ENCODE assay signal across 10 cellular contexts in the genomic region with DNA sequence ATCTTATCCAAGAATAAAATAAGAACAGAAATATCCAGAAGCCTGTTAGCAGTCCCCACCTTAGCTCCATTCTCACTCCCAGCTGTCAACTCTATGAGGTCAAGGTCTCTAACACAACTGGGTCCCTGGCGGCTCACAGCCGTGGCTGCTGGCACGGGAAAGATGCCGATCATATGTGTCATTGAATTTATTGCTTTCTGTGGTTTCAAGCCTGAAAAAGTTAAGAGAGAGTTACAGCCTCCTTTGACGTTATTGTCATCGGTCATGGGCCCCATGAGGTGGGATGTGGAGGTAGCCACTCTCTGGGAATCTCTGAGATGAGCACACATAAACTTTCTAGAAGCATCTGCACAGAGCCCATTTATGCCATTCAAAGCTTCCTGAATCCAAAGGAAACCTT. TPM values are rescaled to one million over a fixed set of nuclear protein-coding genes. Genes with fewer than 3 reads are reported as not detected.
DNase-seq lines count a peak whose midpoint lies in the region; ATAC-seq and TF ChIP-seq lines count a peak whose summit lies in the region.
"Had no signal": no experiment of that assay in that cellular context is flagged by ENCODE, and none has a peak within 500 bp of the region (broad histone marks: within the 10 kb centered on the region; RNA-seq: fewer than 3 reads in every experiment).

No MANE protein-coding gene starts in this region.

- H3K4me1 Mint-ChIP-seq in stimulated activated naive B cell treated with anti-CD40 and anti-IgM and Interleukin-4, amounts not matched to agents 10 μg/mL and 1 μg/mL and 100 μg/mL, for 72 hours, result peaks cover 4 to 7% of the 10 kb centered on the region in 2 donors
- no peaks in the 10 kb centered on the region for H3K4me1 Mint-ChIP-seq in activated naive CD4-positive, alpha-beta T cell treated with anti-CD3 and anti-CD28 coated beads, Interleukin-2, amount 10 ng/mL, durations not matched to agents 7 days and 5 days

- H3K9me3 Mint-ChIP-seq in stimulated activated naive B cell treated with anti-CD40 and anti-IgM and Interleukin-4, amounts not matched to agents 10 μg/mL and 1 μg/mL and 100 μg/mL, for 72 hours, result no peaks in the 10 kb centered on the region
- no peaks in the 10 kb centered on the region for H3K9me3 Mint-ChIP-seq in activated naive CD4-positive, alpha-beta T cell treated with anti-CD3 and anti-CD28 coated beads, Interleukin-2, amount 10 ng/mL, durations not matched to agents 7 days and 5 days

- H3K4me3 Mint-ChIP-seq in stimulated activated naive B cell treated with anti-CD40 and anti-IgM and Interleukin-4, amounts not matched to agents 10 μg/mL and 1 μg/mL and 100 μg/mL, for 72 hours, result no peak overlapping the region
- H3K4me3 Mint-ChIP-seq in activated naive CD4-positive, alpha-beta T cell treated with anti-CD3 and anti-CD28 coated beads, Interleukin-2, amount 10 ng/mL, durations not matched to agents 7 days and 5 days, result no peak overlapping the region

- no peaks in the 10 kb centered on the region for H3K36me3 Mint-ChIP-seq in stimulated activated naive B cell treated with anti-CD40 and anti-IgM and Interleukin-4, amounts not matched to agents 10 μg/mL and 1 μg/mL and 100 μg/mL, for 72 hours
- no peaks in the 10 kb centered on the region for H3K36me3 Mint-ChIP-seq in activated naive CD4-positive, alpha-beta T cell treated with anti-CD3 and anti-CD28 coated beads, Interleukin-2, amount 10 ng/mL, durations not matched to agents 7 days and 5 days

- peak; percentile 93 for ATAC-seq in SK-N-SH treated with all-trans-retinoic acid at 6 μM for 48 hours
- peak; percentile 60 to 63 for ATAC-seq in stimulated activated naive B cell treated with anti-CD40 and anti-IgM and Interleukin-4, amounts not matched to agents 10 μg/mL and 1 μg/mL and 100 μg/mL, for 72 hours (replicated peaks)
- no peak for ATAC-seq in HG02571 (IDR thresholded peaks at IDR 0.05; ENCODE audit: unreplicated experiment)

- peaks cover 0 to 6% of the 10 kb centered on the region in 2 donors for H3K27me3 Mint-ChIP-seq in stimulated activated naive B cell treated with anti-CD40 and anti-IgM and Interleukin-4, amounts not matched to agents 10 μg/mL and 1 μg/mL and 100 μg/mL, for 72 hours
- peaks cover 25% of the 10 kb centered on the region for H3K27me3 Mint-ChIP-seq in activated naive CD4-positive, alpha-beta T cell treated with anti-CD3 and anti-CD28 coated beads, Interleukin-2, amount 10 ng/mL, durations not matched to agents 7 days and 5 days

- DNase-seq in HFF-Myc (ENCODE audit: extremely low read depth, low read depth) (peak; percentile 77), fibroblast of the aortic adventitia (ENCODE audit: low read depth) (peak; percentile 68), COLO668 (lab: John Stamatoyannopoulos, UW; ENCODE audit: unreplicated experiment) (no peak)
- no peak for DNase-seq in stimulated activated naive B cell treated with anti-CD40 and anti-IgM and Interleukin-4, amounts not matched to agents 10 μg/mL and 1 μg/mL and 100 μg/mL, for 72 hours
- DNase-seq in activated naive CD4-positive, alpha-beta T cell treated with anti-CD3 and anti-CD28 coated beads, Interleukin-2, amount 10 ng/mL, durations not matched to agents 7 days and 5 days, result no peak
- no peak for DNase-seq in activated CD4-positive, alpha-beta T cell treated with anti-CD3 and anti-CD28 coated beads, Interleukin-2, amount 50 U/mL, for 1 hour
- DNase-seq: stimulated activated naive CD4-positive, alpha-beta T cell had no signal

- CTCF ChIA-PET in activated naive CD4-positive, alpha-beta T cell treated with anti-CD3 and anti-CD28 coated beads, Interleukin-2, amount 10 ng/mL, durations not matched to agents 7 days and 5 days (lab: Charles Lee), result no interaction called here

- TF ChIP-seq CTCF in HFF-Myc (IDR thresholded peaks at IDR 0.05; ENCODE audit: low read depth, low read length, missing control alignments) (no peak), fibroblast of the aortic adventitia (IDR thresholded peaks at IDR 0.05; ENCODE audit: insufficient read depth, low read length) (no peak)

- H3K4me3 ChIP-seq in HFF-Myc (replicated peaks; ENCODE audit: low read depth, low read length) (no peak overlapping the region), fibroblast of the aortic adventitia (ENCODE audit: low read depth, low read length) (no peak overlapping the region)
- H3K4me3 ChIP-seq: cardiac muscle cell had no signal

- H3K27ac Mint-ChIP-seq in stimulated activated naive B cell treated with anti-CD40 and anti-IgM and Interleukin-4, amounts not matched to agents 10 μg/mL and 1 μg/mL and 100 μg/mL, for 72 hours, result no peak overlapping the region
- no peak overlapping the region for H3K27ac Mint-ChIP-seq in activated naive CD4-positive, alpha-beta T cell treated with anti-CD3 and anti-CD28 coated beads, Interleukin-2, amount 10 ng/mL, durations not matched to agents 7 days and 5 days

TF ChIP-seq in SK-N-SH treated with all-trans-retinoic acid at 6 μM for 48 hours, 23 proteins besides CTCF, POLR2A, EP300 and RAD21:
- TF ChIP-seq TOX (CRISPR knock-in tag; IDR thresholded peaks at IDR 0.05; ENCODE audit: borderline replicate concordance) (peak; percentile 49; the same call in 1 of the 2 replicates), ZC3H10 (CRISPR knock-in tag; IDR thresholded peaks at IDR 0.05) (0 out of 2 replicates have a peak, but pooled peaks have one; percentile 46), RARB (CRISPR knock-in tag; IDR thresholded peaks at IDR 0.05) (no peak), PPARA (CRISPR knock-in tag; IDR thresholded peaks at IDR 0.05; ENCODE audit: borderline replicate concordance) (no peak), GLIS3 (CRISPR knock-in tag; IDR thresholded peaks at IDR 0.05) (no peak), ZNF70 (CRISPR knock-in tag; IDR thresholded peaks at IDR 0.05) (no peak), ESRRG (CRISPR knock-in tag; IDR thresholded peaks at IDR 0.05) (no peak), BACH2 (CRISPR knock-in tag; IDR thresholded peaks at IDR 0.05; ENCODE audit: borderline replicate concordance) (no peak), ZFP3 (CRISPR knock-in tag; IDR thresholded peaks at IDR 0.05) (peak; percentile 30; the same call in 1 of the 2 replicates), OSR1 (CRISPR knock-in tag; IDR thresholded peaks at IDR 0.05) (no peak)
- TF ChIP-seq, protein P1, sequence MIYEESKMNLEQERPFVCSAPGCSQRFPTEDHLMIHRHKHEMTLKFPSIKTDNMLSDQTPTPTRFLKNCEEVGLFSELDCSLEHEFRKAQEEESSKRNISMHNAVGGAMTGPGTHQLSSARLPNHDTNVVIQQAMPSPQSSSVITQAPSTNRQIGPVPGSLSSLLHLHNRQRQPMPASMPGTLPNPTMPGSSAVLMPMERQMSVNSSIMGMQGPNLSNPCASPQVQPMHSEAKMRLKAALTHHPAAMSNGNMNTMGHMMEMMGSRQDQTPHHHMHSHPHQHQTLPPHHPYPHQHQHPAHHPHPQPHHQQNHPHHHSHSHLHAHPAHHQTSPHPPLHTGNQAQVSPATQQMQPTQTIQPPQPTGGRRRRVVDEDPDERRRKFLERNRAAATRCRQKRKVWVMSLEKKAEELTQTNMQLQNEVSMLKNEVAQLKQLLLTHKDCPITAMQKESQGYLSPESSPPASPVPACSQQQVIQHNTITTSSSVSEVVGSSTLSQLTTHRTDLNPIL (CRISPR knock-in tag; IDR thresholded peaks at IDR 0.05; ENCODE audit: low read depth), result no peak
- TF ChIP-seq, protein P2, sequence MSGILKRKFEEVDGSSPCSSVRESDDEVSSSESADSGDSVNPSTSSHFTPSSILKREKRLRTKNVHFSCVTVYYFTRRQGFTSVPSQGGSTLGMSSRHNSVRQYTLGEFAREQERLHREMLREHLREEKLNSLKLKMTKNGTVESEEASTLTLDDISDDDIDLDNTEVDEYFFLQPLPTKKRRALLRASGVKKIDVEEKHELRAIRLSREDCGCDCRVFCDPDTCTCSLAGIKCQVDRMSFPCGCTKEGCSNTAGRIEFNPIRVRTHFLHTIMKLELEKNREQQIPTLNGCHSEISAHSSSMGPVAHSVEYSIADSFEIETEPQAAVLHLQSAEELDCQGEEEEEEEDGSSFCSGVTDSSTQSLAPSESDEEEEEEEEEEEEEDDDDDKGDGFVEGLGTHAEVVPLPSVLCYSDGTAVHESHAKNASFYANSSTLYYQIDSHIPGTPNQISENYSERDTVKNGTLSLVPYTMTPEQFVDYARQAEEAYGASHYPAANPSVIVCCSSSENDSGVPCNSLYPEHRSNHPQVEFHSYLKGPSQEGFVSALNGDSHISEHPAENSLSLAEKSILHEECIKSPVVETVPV (CRISPR knock-in tag; IDR thresholded peaks at IDR 0.05), result no peak

RNA-seq across cellular contexts. Expression of a gene that starts 28.7 kb away (rescaled TPM):
- 7.4 and 19.2 TPM in 2 replicates for total RNA-seq in fibroblast of the aortic adventitia (ENCODE audit: low replicate concordance)

Comparison
In these comparisons a context has a peak if more than half of its experiments do, and no peak if none do; other contexts are left out.
1. DNase-seq: peak in HFF-Myc (single experiment) and fibroblast of the aortic adventitia (single experiment); none in stimulated activated naive B cell treated with anti-CD40 and anti-IgM and Interleukin-4, amounts not matched to agents 10 μg/mL and 1 μg/mL and 100 μg/mL, for 72 hours (single experiment), activated naive CD4-positive, alpha-beta T cell treated with anti-CD3 and anti-CD28 coated beads, Interleukin-2, amount 10 ng/mL, durations not matched to agents 7 days and 5 days (single experiment), activated CD4-positive, alpha-beta T cell treated with anti-CD3 and anti-CD28 coated beads, Interleukin-2, amount 50 U/mL, for 1 hour (single experiment) and COLO668 (single experiment).